In genomic region chr1:152309955-152310354, GRCh38 we compare ENCODE assay signal across 26 cellular contexts. TPM values are rescaled to one million over a fixed set of nuclear protein-coding genes. Genes with fewer than 3 reads are reported as not detected.
A peak's percentile ranks its signal among the peaks of the same experiment; 100 is the strongest.
DNase-seq lines count a peak whose midpoint lies in the region; ATAC-seq, FAIRE-seq and TF ChIP-seq lines count a peak whose summit lies in the region.
"Had no signal": no experiment of that assay in that cellular context is flagged by ENCODE, and none has a peak within 500 bp of the region (broad histone marks: within the 10 kb centered on the region; RNA-seq: fewer than 3 reads in every experiment).

No MANE protein-coding gene starts in this region.

- ATAC-seq in right cardiac atrium: no peak
- ATAC-seq in Right ventricle myocardium superior (ENCODE audit: poor library complexity): no peak
- ATAC-seq: GM12878 had no signal

- 93% methylated on average over 9 of the region's 9 CpGs for WGBS in right cardiac atrium

- DNase-seq in right cardiac atrium: peak in 2 of 3 donors; percentile 16 to 21
- DNase-seq in Right ventricle myocardium superior: no peak
- peak; percentile 39 for DNase-seq in kidney
- peak; percentile 59 for DNase-seq in posterior vena cava (ENCODE audit: low spot score)
- no peak for DNase-seq in ACHN
- no peak for DNase-seq in immature natural killer cell
- DNase-seq in activated CD4-positive, alpha-beta T cell treated with anti-CD3 and anti-CD28 coated beads, Interleukin-2, amount 50 U/mL, for 1 hour: no peak
- DNase-seq: AML-193; BE2C; CD4-positive, alpha-beta T cell; DMS 273 treated with DMSO at 0.1 percent for 48 hours; DMS79; EL; GDM1; GOT3; HFFc6 had no signal

- no peaks in the 10 kb centered on the region for H3K4me1 Mint-ChIP-seq in immature natural killer cell
- H3K4me1 Mint-ChIP-seq: CD8-positive, alpha-beta memory T cell had no signal

- H3K9me3 ChIP-seq in right cardiac atrium (ENCODE audit: control insufficient read depth, low read length) (no peaks in the 10 kb centered on the region), kidney (ENCODE audit: control insufficient read depth in 1 of 2, low read length in 2 of 2) (no peaks in the 10 kb centered on the region)
- H3K9me3 ChIP-seq: BE2C, HAP-1 had no signal

- H3K27me3 ChIP-seq in right cardiac atrium (ENCODE audit: control insufficient read depth, insufficient read depth): no peaks in the 10 kb centered on the region
- H3K27me3 ChIP-seq: BE2C; BLaER1 treated with 17β-estradiol and CSF1 and Interleukin-3, amounts not matched to agents 10 nM and 100 nM had no signal

- H3K27me3 Mint-ChIP-seq in immature natural killer cell (ENCODE audit: low read depth in 3 of 3): peaks cover 1 to 7% (median 2%) of the 10 kb centered on the region in 3 donors

- no peak overlapping the region for H3K4me3 Mint-ChIP-seq in immature natural killer cell
- H3K4me3 Mint-ChIP-seq: CD14-positive monocyte; CD4-positive, alpha-beta T cell; CD8-positive, alpha-beta memory T cell; HFFc6 had no signal

- in situ Hi-C loops in ACHN (cut with HindIII; ENCODE audit: low pct_ligation_motif_present, low pct_unique_long_range_greater_than_20kb, low sequenced_read_pairs): no loop called here

- H3K36me3 ChIP-seq in kidney (ENCODE audit: control insufficient read depth in 1 of 2, insufficient read depth in 2 of 2, low read length in 2 of 2): no peaks in the 10 kb centered on the region
- H3K36me3 ChIP-seq: BE2C; BLaER1 treated with 17β-estradiol and CSF1 and Interleukin-3, amounts not matched to agents 10 nM and 100 nM; HAP-1 had no signal

- H3K27ac Mint-ChIP-seq in immature natural killer cell: no peak overlapping the region
- H3K27ac Mint-ChIP-seq: CD4-positive, alpha-beta T cell; CD8-positive, alpha-beta memory T cell; HFFc6 had no signal

- no peak for FAIRE-seq in kidney (lab: Jason Lieb, UNC)
- FAIRE-seq: D721Med, GM12878, H54 had no signal

- intact Hi-C loops in right cardiac atrium (cut with DNase I): no loop called here
- intact Hi-C loops in Right ventricle myocardium superior (cut with DNase I): no loop called here
- intact Hi-C loops in kidney (cut with DNase I): no loop called here
- intact Hi-C loops in posterior vena cava (cut with DNase I): no loop called here

- no peaks in the 10 kb centered on the region for H3K4me1 ChIP-seq in right cardiac atrium (ENCODE audit: control insufficient read depth, insufficient read depth, low read length)
- no peaks in the 10 kb centered on the region for H3K4me1 ChIP-seq in kidney (ENCODE audit: control insufficient read depth in 1 of 2, insufficient read depth in 1 of 2, low read depth in 1 of 2, low read length in 2 of 2)
- H3K4me1 ChIP-seq: BE2C, HAP-1 had no signal

- no peak overlapping the region for H3K4me3 ChIP-seq in right cardiac atrium (ENCODE audit: low read length)
- no peak overlapping the region for H3K4me3 ChIP-seq in kidney (ENCODE audit: low read length in 2 of 2)
- H3K4me3 ChIP-seq: BLaER1 treated with 17β-estradiol and CSF1 and Interleukin-3, amounts not matched to agents 10 nM and 100 nM; GM12878; HAP-1 had no signal

- H3K9me3 Mint-ChIP-seq in immature natural killer cell: peaks cover 0 to 12% (median 7%) of the 10 kb centered on the region in 6 donors
- H3K9me3 Mint-ChIP-seq: CD4-positive, alpha-beta T cell had no signal

- H3K36me3 Mint-ChIP-seq in immature natural killer cell: no peaks in the 10 kb centered on the region
- H3K36me3 Mint-ChIP-seq: CD14-positive monocyte had no signal

- TF ChIP-seq CTCF in kidney (IDR thresholded peaks at IDR 0.05; ENCODE audit: borderline replicate concordance, extremely low read depth, insufficient read depth): no peak

- no peak overlapping the region for H3K9ac ChIP-seq in kidney (ENCODE audit: low read length in 2 of 2)
- H3K9ac ChIP-seq: BLaER1 treated with 17β-estradiol and CSF1 and Interleukin-3, amounts not matched to agents 10 nM and 100 nM had no signal

- H3K27ac ChIP-seq in right cardiac atrium (ENCODE audit: low read length) (no peak overlapping the region), kidney (ENCODE audit: low read depth in 2 of 2, low read length in 2 of 2) (no peak overlapping the region)
- H3K27ac ChIP-seq: BLaER1 treated with 17β-estradiol and CSF1 and Interleukin-3, amounts not matched to agents 10 nM and 100 nM had no signal

RNA-seq across cellular contexts. Expression of gene FLG, which starts 15.1 kb away (rescaled TPM):
- total RNA-seq in right cardiac atrium (not detected), Right ventricle myocardium superior (not detected), kidney (not detected), posterior vena cava (not detected)
- polyA plus RNA-seq in right cardiac atrium (0.05 TPM), kidney (ENCODE audit: insufficient read depth, low read depth, low replicate concordance) (not detected), immature natural killer cell (under 1 TPM in 1 of 3 donors, not detected in 2; 0.03 TPM)
- total RNA-seq: A172; A673; CD4-positive, alpha-beta T cell; CD8-positive, alpha-beta memory T cell; GM12878 had no signal
- polyA plus RNA-seq: AG04450; CD14-positive monocyte; CD8-positive, alpha-beta memory T cell; GM12878 had no signal

RNA-seq across cellular contexts. Expression of gene FLG2, which starts 49.9 kb away (rescaled TPM):
- total RNA-seq in right cardiac atrium (not detected), Right ventricle myocardium superior (not detected), kidney (not detected), posterior vena cava (not detected)
- polyA plus RNA-seq in right cardiac atrium (not detected), kidney (ENCODE audit: insufficient read depth, low read depth, low replicate concordance) (not detected), immature natural killer cell (not detected)
- total RNA-seq: A172; A673; CD4-positive, alpha-beta T cell; CD8-positive, alpha-beta memory T cell; GM12878; HFFc6 had no signal
- polyA plus RNA-seq: AG04450; CD14-positive monocyte; CD8-positive, alpha-beta memory T cell; GM12878 had no signal

Comparison
In these comparisons a context has a peak if more than half of its experiments do, and no peak if none do; other contexts are left out.
1. DNase-seq: peak in right cardiac atrium (2 of 3), kidney (single experiment) and posterior vena cava (single experiment); none in Right ventricle myocardium superior (single experiment), ACHN (single experiment), immature natural killer cell (0 of 3) and activated CD4-positive, alpha-beta T cell treated with anti-CD3 and anti-CD28 coated beads, Interleukin-2, amount 50 U/mL, for 1 hour (single experiment).